ENCODE assay signal across 10 cellular contexts in genomic region chr3:27728195-27729087, GRCh38. TPM values are rescaled to one million over a fixed set of nuclear protein-coding genes. Genes with fewer than 3 reads are reported as not detected.
DNase-seq lines count a peak whose midpoint lies in the region; TF ChIP-seq lines count a peak whose summit lies in the region.
"Had no signal": no experiment of that assay in that cellular context is flagged by ENCODE, and none has a peak within 500 bp of the region (broad histone marks: within the 10 kb centered on the region; RNA-seq: fewer than 3 reads in every experiment).

No MANE protein-coding gene starts in this region.

- no peaks in the 10 kb centered on the region for H4K20me1 ChIP-seq in osteoblast (ENCODE audit: insufficient read depth, low read length)
- H4K20me1 ChIP-seq: BLaER1 treated with 17β-estradiol and CSF1 and Interleukin-3, amounts not matched to agents 10 nM and 100 nM had no signal

- no peak overlapping the region for H3K27ac ChIP-seq in osteoblast (ENCODE audit: low read depth, low read length)
- H3K27ac ChIP-seq: BLaER1 treated with 17β-estradiol and CSF1 and Interleukin-3, amounts not matched to agents 10 nM and 100 nM had no signal

- H3K36me3 ChIP-seq in osteoblast (ENCODE audit: insufficient read depth, low read length), result no peaks in the 10 kb centered on the region
- H3K36me3 ChIP-seq: BLaER1 treated with 17β-estradiol and CSF1 and Interleukin-3, amounts not matched to agents 10 nM and 100 nM had no signal

- H2AFZ ChIP-seq in osteoblast (ENCODE audit: low read length), result no peak overlapping the region

- peak overlapping the region; percentile 50 for H3K4me2 ChIP-seq in osteoblast (ENCODE audit: insufficient read depth, low read length)
- H3K4me2 ChIP-seq: BLaER1 treated with 17β-estradiol and CSF1 and Interleukin-3, amounts not matched to agents 10 nM and 100 nM had no signal

- TF ChIP-seq CTCF in choroid plexus epithelial cell (conservative IDR thresholded peaks at IDR 0.05; ENCODE audit: low read depth, low read length) (peak; percentile 36), osteoblast (IDR thresholded peaks at IDR 0.05; ENCODE audit: extremely low read depth, low read depth, low read length) (peak; percentile 20)

- H3K4me3 ChIP-seq in choroid plexus epithelial cell (ENCODE audit: low read depth, low read length), result no peak overlapping the region
- peak overlapping the region; percentile 40 for H3K4me3 ChIP-seq in osteoblast (ENCODE audit: insufficient read depth, low read length)
- H3K4me3 ChIP-seq: BLaER1 treated with 17β-estradiol and CSF1 and Interleukin-3, amounts not matched to agents 10 nM and 100 nM had no signal

- H3K4me1 ChIP-seq in osteoblast (ENCODE audit: insufficient read depth, low read length), result peaks cover 15% of the 10 kb centered on the region
- H3K4me1 ChIP-seq: BLaER1 treated with 17β-estradiol and CSF1 and Interleukin-3, amounts not matched to agents 10 nM and 100 nM had no signal

- peaks cover 99% of the 10 kb centered on the region for H3K27me3 ChIP-seq in osteoblast (ENCODE audit: insufficient read depth, low read length)

- peak; percentile 6 for DNase-seq in NCI-H2171 treated with DMSO at 0.1 percent for 48 hours (lab: John Stamatoyannopoulos, UW)
- DNase-seq in NCI-H2171 (lab: John Stamatoyannopoulos, UW), result no peak
- peak; percentile 81 for DNase-seq in HuH-7.5 (ENCODE audit: low spot score)
- DNase-seq in choroid plexus epithelial cell (ENCODE audit: low read depth), result no peak
- DNase-seq in osteoblast (ENCODE audit: insufficient read length, low spot score, missing footprints), result no peak
- no peak for DNase-seq in amniotic stem cell (lab: John Stamatoyannopoulos, UW)
- DNase-seq in OCI-M1 (lab: John Stamatoyannopoulos, UW), result no peak
- DNase-seq in occipital lobe (lab: John Stamatoyannopoulos, UW), result no peak
- DNase-seq: head of caudate nucleus had no signal

- H3K79me2 ChIP-seq in osteoblast (ENCODE audit: insufficient read depth, low read length), result no peaks in the 10 kb centered on the region

- H3K9me3 ChIP-seq in osteoblast (ENCODE audit: low read depth, low read length), result no peaks in the 10 kb centered on the region

RNA-seq across cellular contexts. Expression of gene EOMES, which starts 6.3 kb away (rescaled TPM):
- total RNA-seq in osteoblast (under 0.01 TPM in 1 of 2 replicates, not detected in the other), occipital lobe (14.5 TPM)

Comparison
In these comparisons a context has a peak if more than half of its experiments do, and no peak if none do; other contexts are left out.
1. DNase-seq: peak in NCI-H2171 treated with DMSO at 0.1 percent for 48 hours (single experiment) and HuH-7.5 (single experiment); none in NCI-H2171 (single experiment), choroid plexus epithelial cell (single experiment), osteoblast (single experiment), amniotic stem cell (single experiment), OCI-M1 (single experiment) and occipital lobe (single experiment).
2. RNA of gene EOMES, which starts 6.3 kb away (total RNA-seq): 14.5 TPM in occipital lobe (single experiment); under 0.01 TPM in osteoblast; every median in the first group is over 10 times any median in the second.